Comparison of ENCODE assay signal across 2 cellular contexts in the genomic region with DNA sequence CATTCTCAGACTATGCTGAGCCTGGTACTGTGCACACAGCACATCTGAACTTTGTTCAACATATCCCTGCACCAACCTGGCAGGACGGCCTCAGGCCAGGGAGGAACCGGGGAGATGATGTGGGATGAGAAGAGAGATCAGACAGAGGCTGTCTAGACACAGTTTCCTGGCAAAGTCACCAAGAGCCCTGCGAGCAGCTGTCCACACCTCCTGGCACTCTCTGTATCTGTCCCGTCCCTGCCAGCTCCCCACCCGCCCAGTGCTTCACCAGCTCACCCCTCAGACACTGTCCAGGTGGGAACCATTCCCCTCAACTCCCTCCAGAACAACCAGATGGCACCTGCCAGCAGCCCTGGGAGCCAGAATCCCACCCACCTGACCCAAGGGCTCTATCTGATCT. TPM values are rescaled to one million over a fixed set of nuclear protein-coding genes. Genes with fewer than 3 reads are reported as not detected.
"Had no signal": no experiment of that assay in that cellular context is flagged by ENCODE, and none has a peak within 500 bp of the region (broad histone marks: within the 10 kb centered on the region; RNA-seq: fewer than 3 reads in every experiment).

No MANE protein-coding gene starts in this region.

RNA-seq across cellular contexts. Expression of gene NPIPA5, which starts 39.1 kb away (rescaled TPM):
- total RNA-seq: HT-29, IMR-90 had no signal

RNA-seq across cellular contexts. Expression of gene MPV17L, which starts 56.5 kb away (rescaled TPM):
- total RNA-seq: HT-29, IMR-90 had no signal
